In the genomic region with DNA sequence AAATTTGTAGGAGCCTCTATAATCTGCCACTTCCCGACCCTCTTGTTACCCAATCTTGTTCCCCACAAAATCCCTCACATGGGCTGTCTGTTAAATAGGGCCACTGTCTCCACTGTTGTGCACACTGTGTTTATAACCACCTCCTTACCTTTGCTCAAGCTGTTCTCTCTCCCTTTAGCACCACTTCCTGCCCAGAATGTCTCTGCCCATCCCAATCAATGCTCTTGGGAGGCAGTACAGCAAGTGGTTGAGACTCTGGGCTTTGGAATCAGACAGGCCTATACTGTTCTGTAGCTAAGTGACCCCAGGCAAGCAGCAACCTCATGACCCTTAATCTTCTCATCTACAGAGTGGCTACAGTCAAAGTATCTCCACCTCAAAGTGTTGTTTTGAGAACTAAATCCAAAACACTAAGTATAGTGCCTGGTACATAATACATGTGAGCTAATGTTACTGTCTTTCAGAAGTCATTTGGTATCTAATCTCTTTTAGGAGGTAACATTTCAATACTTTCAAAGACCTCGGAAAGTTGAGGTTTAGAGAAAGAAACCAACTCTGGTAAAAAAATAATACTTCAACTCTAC, we compare ENCODE assay signal across 1 cellular context.
TF ChIP-seq lines count a peak whose summit lies in the region.

No MANE protein-coding gene starts in this region.

TF ChIP-seq in IMR-90, 13 proteins besides CTCF, POLR2A, EP300 and RAD21:
- TF ChIP-seq CHD1 (IDR thresholded peaks at IDR 0.05; ENCODE audit: low read depth, low read length) (no peak), MAZ (IDR thresholded peaks at IDR 0.05; ENCODE audit: borderline replicate concordance, low read depth, low read length) (no peak), MAFK (IDR thresholded peaks at IDR 0.05; ENCODE audit: low read depth, low read length) (no peak), CEBPB (IDR thresholded peaks at IDR 0.05; ENCODE audit: low read depth, low read length) (no peak), RCOR1 (IDR thresholded peaks at IDR 0.05; ENCODE audit: insufficient replicate concordance, low read length) (no peak), BHLHE40 (IDR thresholded peaks at IDR 0.05; ENCODE audit: low read depth, low read length) (no peak), MXI1 (IDR thresholded peaks at IDR 0.05; ENCODE audit: borderline replicate concordance, low read depth, low read length) (no peak), SMC3 (IDR thresholded peaks at IDR 0.05; ENCODE audit: low read depth, low read length) (no peak), NFE2L2 (IDR thresholded peaks at IDR 0.05; ENCODE audit: low read depth, low read length) (no peak), FOS (IDR thresholded peaks at IDR 0.05; ENCODE audit: low read depth, low read length) (no peak), RFX5 (IDR thresholded peaks at IDR 0.05; ENCODE audit: low read depth, low read length) (no peak), USF2 (IDR thresholded peaks at IDR 0.05; ENCODE audit: low read depth, low read length) (no peak)
- TF ChIP-seq, protein P1, sequence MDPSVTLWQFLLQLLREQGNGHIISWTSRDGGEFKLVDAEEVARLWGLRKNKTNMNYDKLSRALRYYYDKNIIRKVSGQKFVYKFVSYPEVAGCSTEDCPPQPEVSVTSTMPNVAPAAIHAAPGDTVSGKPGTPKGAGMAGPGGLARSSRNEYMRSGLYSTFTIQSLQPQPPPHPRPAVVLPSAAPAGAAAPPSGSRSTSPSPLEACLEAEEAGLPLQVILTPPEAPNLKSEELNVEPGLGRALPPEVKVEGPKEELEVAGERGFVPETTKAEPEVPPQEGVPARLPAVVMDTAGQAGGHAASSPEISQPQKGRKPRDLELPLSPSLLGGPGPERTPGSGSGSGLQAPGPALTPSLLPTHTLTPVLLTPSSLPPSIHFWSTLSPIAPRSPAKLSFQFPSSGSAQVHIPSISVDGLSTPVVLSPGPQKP (IDR thresholded peaks at IDR 0.05; ENCODE audit: borderline replicate concordance, low read depth, low read length), result no peak
